Comparison of ENCODE assay signal across 1 cellular context in genomic region chr17:3723556-3724372, GRCh38.
A peak's percentile ranks its signal among the peaks of the same experiment; 100 is the strongest.
TF ChIP-seq lines count a peak whose summit lies in the region.

Gene HASPIN (plus strand): TSS chr17:3723903. CDS start chr17:3723936, 33 bp downstream.

TF ChIP-seq in HEK293, 187 proteins besides CTCF, POLR2A, EP300 and RAD21 (continued from another document and continues in another):
- TF ChIP-seq GLIS2 (tag by site-specific recombination; IDR thresholded peaks at IDR 0.05): peak; percentile 39; the same call in 1 of the 2 replicates
- TF ChIP-seq GLIS1 (tag by site-specific recombination; IDR thresholded peaks at IDR 0.05): 0 out of 2 replicates have a peak, but pooled peaks have one; percentile 20
- TF ChIP-seq KLF16 (tag by site-specific recombination; IDR thresholded peaks at IDR 0.05): peak; percentile 81
- TF ChIP-seq KLF17 (tag by site-specific recombination; IDR thresholded peaks at IDR 0.05): peak; percentile 81; the same call in 1 of the 2 replicates
- TF ChIP-seq WT1 (tag by site-specific recombination; IDR thresholded peaks at IDR 0.05): peak; percentile 41; the same call in 1 of the 2 replicates
- TF ChIP-seq ZNF324 (tag by site-specific recombination; IDR thresholded peaks at IDR 0.05): peak; percentile 89
- 0 out of 2 replicates have a peak, but pooled peaks have one; percentile 8 for TF ChIP-seq MEIS1 (CRISPR knock-in tag; IDR thresholded peaks at IDR 0.05; ENCODE audit: borderline replicate concordance)
- no peak for TF ChIP-seq ZNF350 (tag by site-specific recombination; IDR thresholded peaks at IDR 0.05)
- TF ChIP-seq KLF10 (tag by site-specific recombination; IDR thresholded peaks at IDR 0.05): peak; percentile 74; the same call in 1 of the 2 replicates
- TF ChIP-seq ZNF529 (tag by site-specific recombination; IDR thresholded peaks at IDR 0.05; ENCODE audit: insufficient replicate concordance): no peak
- TF ChIP-seq ZNF16 (tag by site-specific recombination; IDR thresholded peaks at IDR 0.05; ENCODE audit: low read depth): no peak
- TF ChIP-seq ZNF366 (tag by site-specific recombination; conservative IDR thresholded peaks at IDR 0.05): no peak
- peak; percentile 89 for TF ChIP-seq YY1 (tag by site-specific recombination; IDR thresholded peaks at IDR 0.05)
- TF ChIP-seq ZBTB44 (tag by site-specific recombination; IDR thresholded peaks at IDR 0.05): peak; percentile 23; the same call in 1 of the 2 replicates
- TF ChIP-seq ZNF10 (tag by site-specific recombination; IDR thresholded peaks at IDR 0.05): no peak
- no peak for TF ChIP-seq GFI1B (tag by site-specific recombination; IDR thresholded peaks at IDR 0.05)
- TF ChIP-seq ZNF518A (tag by site-specific recombination; conservative IDR thresholded peaks at IDR 0.05; ENCODE audit: low read depth): no peak
- TF ChIP-seq ZNF596 (tag by site-specific recombination; IDR thresholded peaks at IDR 0.05): no peak
- TF ChIP-seq RBAK (tag by site-specific recombination; IDR thresholded peaks at IDR 0.05): no peak
- no peak for TF ChIP-seq ZNF645 (tag by site-specific recombination; IDR thresholded peaks at IDR 0.05)
- TF ChIP-seq ZNF394 (tag by site-specific recombination; IDR thresholded peaks at IDR 0.05; ENCODE audit: borderline replicate concordance): peak; percentile 40; the same call in 1 of the 2 replicates
- TF ChIP-seq ZBTB20 (tag by site-specific recombination; IDR thresholded peaks at IDR 0.05): peak; percentile 79
- TF ChIP-seq ZNF501 (tag by site-specific recombination; IDR thresholded peaks at IDR 0.05): peak; percentile 51
- no peak for TF ChIP-seq ZNF23 (tag by site-specific recombination; IDR thresholded peaks at IDR 0.05; ENCODE audit: borderline replicate concordance)
- TF ChIP-seq ZNF174 (tag by site-specific recombination; IDR thresholded peaks at IDR 0.05): no peak
- peak; percentile 37; the same call in 1 of the 2 replicates for TF ChIP-seq ZNF639 (tag by site-specific recombination; IDR thresholded peaks at IDR 0.05)
- peak; percentile 83; the same call in 1 of the 2 replicates for TF ChIP-seq KLF8 (tag by site-specific recombination; IDR thresholded peaks at IDR 0.05)
- no peak for TF ChIP-seq PRDM6 (tag by site-specific recombination; IDR thresholded peaks at IDR 0.05)
- no peak for TF ChIP-seq ZNF280D (tag by site-specific recombination; IDR thresholded peaks at IDR 0.05)
- peak; percentile 93 for TF ChIP-seq ZBTB26 (tag by site-specific recombination; optimal IDR thresholded peaks at IDR 0.05)
- TF ChIP-seq PRDM4 (tag by site-specific recombination; IDR thresholded peaks at IDR 0.05): peak; percentile 38; the same call in 1 of the 2 replicates
- peak; percentile 94 for TF ChIP-seq ZNF704 (tag by site-specific recombination; IDR thresholded peaks at IDR 0.05)
- TF ChIP-seq ZNF600 (tag by site-specific recombination; IDR thresholded peaks at IDR 0.05): peak; percentile 83
- 0 out of 2 replicates have a peak, but pooled peaks have one; percentile 35 for TF ChIP-seq ZSCAN16 (tag by site-specific recombination; IDR thresholded peaks at IDR 0.05)
- TF ChIP-seq ZXDB (tag by site-specific recombination; IDR thresholded peaks at IDR 0.05): peak; percentile 90
- peak; percentile 13; the same call in 1 of the 2 replicates for TF ChIP-seq TRIM28 (IDR thresholded peaks at IDR 0.05; ENCODE audit: borderline replicate concordance, low read length)
- peak; percentile 54; the same call in 1 of the 2 replicates for TF ChIP-seq ZNF580 (tag by site-specific recombination; IDR thresholded peaks at IDR 0.05)
- peak; percentile 36; the same call in 1 of the 2 replicates for TF ChIP-seq SP2 (tag by site-specific recombination; IDR thresholded peaks at IDR 0.05)
